ENCODE assay signal across 30 cellular contexts in genomic region chr2:49928541-49928940, GRCh38.
"Had no signal": no experiment of that assay in that cellular context is flagged by ENCODE, and none has a peak within 500 bp of the region (broad histone marks: within the 10 kb centered on the region; RNA-seq: fewer than 3 reads in every experiment).

No MANE protein-coding gene starts in this region.

- H3K36me3 ChIP-seq: gastroesophageal sphincter, heart left ventricle, lower lobe of right lung, neural progenitor cell, suprapubic skin, thyroid gland had no signal

- H3K4me1 Mint-ChIP-seq: naive B cell; nephron; stimulated activated naive CD8-positive, alpha-beta T cell treated with anti-CD3 and anti-CD28 coated beads, Interleukin-15, amount 100 ng/mL, for 72 hours had no signal

- H3K36me3 Mint-ChIP-seq: naive B cell, neural progenitor cell had no signal

- H2AFZ ChIP-seq: hepatocyte, neural progenitor cell, parathyroid adenoma had no signal

- H3K27me3 Mint-ChIP-seq: dendritic cell treated with granulocyte-macrophage colony-stimulating factor and Interleukin-4, amounts not matched to agents 40 ng/mL and 50 ng/mL, for 4 days; naive B cell; progenitor cell of endocrine pancreas; stimulated activated naive CD8-positive, alpha-beta T cell treated with anti-CD3 and anti-CD28 coated beads, Interleukin-15, amount 100 ng/mL, for 72 hours had no signal

- ATAC-seq: esophagus mucosa; gastroesophageal sphincter; heart left ventricle; left colon; left ventricle myocardium superior; lower lobe of right lung; mucosa of descending colon; right cardiac atrium; stimulated activated naive CD8-positive, alpha-beta T cell treated with anti-CD3 and anti-CD28 coated beads, Interleukin-15, amount 100 ng/mL, for 72 hours had no signal

- H3K9me3 ChIP-seq: gastroesophageal sphincter, heart left ventricle, lower lobe of right lung, mucosa of descending colon, suprapubic skin, thyroid gland had no signal

- H3K27me3 ChIP-seq: gastroesophageal sphincter, heart left ventricle, hepatocyte, neural progenitor cell, suprapubic skin, thyroid gland had no signal

- H3K9ac ChIP-seq: neural progenitor cell, parathyroid adenoma had no signal

- H3K4me3 ChIP-seq: gastroesophageal sphincter, heart left ventricle, hepatocyte, lower lobe of right lung, mucosa of descending colon, neural progenitor cell, suprapubic skin, thyroid gland had no signal

- H3K27ac ChIP-seq: epithelial cell of prostate, gastroesophageal sphincter, heart left ventricle, hepatocyte, lower lobe of right lung, neural progenitor cell, parathyroid adenoma, suprapubic skin, thyroid gland had no signal

- H3K79me2 ChIP-seq: hepatocyte, parathyroid adenoma had no signal

- H3K4me2 ChIP-seq: hepatocyte, neural progenitor cell had no signal

- H3K9me3 Mint-ChIP-seq: dendritic cell treated with granulocyte-macrophage colony-stimulating factor and Interleukin-4, amounts not matched to agents 40 ng/mL and 50 ng/mL, for 4 days; endodermal cell; nephron; neural progenitor cell; stimulated activated naive CD8-positive, alpha-beta T cell treated with anti-CD3 and anti-CD28 coated beads, Interleukin-15, amount 100 ng/mL, for 72 hours had no signal

- H3K27ac Mint-ChIP-seq: dendritic cell treated with granulocyte-macrophage colony-stimulating factor and Interleukin-4, amounts not matched to agents 40 ng/mL and 50 ng/mL, for 4 days; endodermal cell; naive B cell; neural progenitor cell; progenitor cell of endocrine pancreas; stimulated activated naive CD8-positive, alpha-beta T cell treated with anti-CD3 and anti-CD28 coated beads, Interleukin-15, amount 100 ng/mL, for 72 hours had no signal

- H3K4me1 ChIP-seq: gastroesophageal sphincter, lower lobe of right lung, parathyroid adenoma, suprapubic skin, thyroid gland had no signal

- FAIRE-seq: colon, islet of Langerhans, small intestine had no signal

- DNase-seq: central memory CD4-positive, alpha-beta T cell; effector CD8-positive, alpha-beta T cell; endodermal cell; heart left ventricle; left colon; left ventricle myocardium superior; lower lobe of right lung; mucosa of descending colon; naive B cell; right cardiac atrium; small intestine; stimulated activated CD4-positive, alpha-beta T cell treated with anti-CD3 and anti-CD28 coated beads, Interleukin-15, amount 100 ng/mL, for 24 hours; stimulated activated CD4-positive, alpha-beta T cell treated with anti-CD3 and anti-CD28 coated beads, Interleukin-4, amount 100 ng/mL, for 1 hour; stimulated activated CD8-positive, alpha-beta memory T cell treated with anti-CD3 and anti-CD28 coated beads, Interleukin-4, amount 100 ng/mL, for 48 hours; stimulated activated naive CD4-positive, alpha-beta T cell; stimulated activated naive CD8-positive, alpha-beta T cell treated with anti-CD3 and anti-CD28 coated beads, Interleukin-15, amount 100 ng/mL, for 72 hours; thyroid gland; trophoblast cell had no signal

- H3K4me3 Mint-ChIP-seq: dendritic cell treated with granulocyte-macrophage colony-stimulating factor and Interleukin-4, amounts not matched to agents 40 ng/mL and 50 ng/mL, for 4 days; endodermal cell; naive B cell; nephron; neural progenitor cell; stimulated activated naive CD8-positive, alpha-beta T cell treated with anti-CD3 and anti-CD28 coated beads, Interleukin-15, amount 100 ng/mL, for 72 hours had no signal
